In the genomic region with DNA sequence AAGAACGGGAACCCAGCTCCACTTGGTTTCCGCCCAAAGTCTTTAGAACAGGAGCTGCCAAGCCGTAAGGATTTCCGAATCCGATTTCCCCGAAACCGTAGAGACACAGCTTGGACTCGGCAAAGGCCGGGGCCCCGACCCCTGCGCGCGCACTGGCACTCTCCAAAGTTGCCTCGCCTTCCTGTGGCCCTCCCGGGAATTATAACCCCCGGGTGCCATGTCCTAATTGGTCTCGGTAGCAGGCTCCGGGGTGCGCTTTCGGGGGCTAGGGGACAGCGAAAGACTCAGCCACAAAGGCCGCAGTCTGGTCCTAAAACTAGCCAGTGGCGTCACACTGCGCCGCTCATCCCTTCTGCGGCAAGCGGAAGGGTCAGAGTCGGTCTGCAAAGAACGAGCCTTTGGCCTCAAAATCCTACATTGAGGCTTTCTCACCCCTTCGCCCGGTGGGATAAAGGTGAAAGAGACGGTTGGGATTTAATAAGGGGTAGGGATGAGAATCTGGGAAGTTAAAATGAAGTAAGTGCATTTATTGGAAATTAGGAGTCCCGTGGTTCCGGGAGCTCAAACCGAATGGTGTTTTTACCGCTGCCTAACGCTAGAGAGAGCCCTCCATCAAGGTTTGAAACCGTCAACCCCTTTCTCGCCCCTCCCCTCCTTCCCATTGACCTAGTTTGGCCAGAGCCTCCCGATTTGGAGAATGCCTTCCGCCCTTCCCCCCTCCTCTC, we compare ENCODE assay signal across 8 cellular contexts. TPM values are rescaled to one million over a fixed set of nuclear protein-coding genes. Genes with fewer than 3 reads are reported as not detected.
DNase-seq lines count a peak whose midpoint lies in the region; ATAC-seq and TF ChIP-seq lines count a peak whose summit lies in the region.

No MANE protein-coding gene starts in this region.

- no peaks in the 10 kb centered on the region for H3K9me3 Mint-ChIP-seq in progenitor cell of endocrine pancreas (ENCODE audit: low read depth)

- in situ Hi-C loops in astrocyte of the spinal cord (cut with HindIII; ENCODE audit: low sequenced_read_pairs) = loop anchor here (25.0 kb wide), 4 partner anchors 549 to 1399 kb away; no protein-coding TSS in a partner anchor

- TF ChIP-seq CTCF in astrocyte of the spinal cord (IDR thresholded peaks at IDR 0.05; ENCODE audit: low read depth, low read length) (peak; percentile 74), progenitor cell of endocrine pancreas (IDR thresholded peaks at IDR 0.05; ENCODE audit: unreplicated experiment) (peak; percentile 76)

- H3K36me3 Mint-ChIP-seq in progenitor cell of endocrine pancreas (ENCODE audit: insufficient read depth) = no peaks in the 10 kb centered on the region

- peak overlapping the region; percentile 85 for H3K27ac Mint-ChIP-seq in progenitor cell of endocrine pancreas

- peak; percentile 65 for DNase-seq in GM04503 (ENCODE audit: low read depth)
- DNase-seq in NCI-H1417 treated with DMSO at 0.1 percent for 48 hours (lab: John Stamatoyannopoulos, UW) = peak; percentile 50
- DNase-seq in T follicular helper cell (ENCODE audit: low read depth) = peak; percentile 46
- peak; percentile 92 for DNase-seq in astrocyte of the spinal cord (ENCODE audit: low read depth, low spot score)
- DNase-seq in hepatic stellate cell (ENCODE audit: low spot score) = peak; percentile 94
- DNase-seq in progenitor cell of endocrine pancreas (ENCODE audit: low spot score, unreplicated experiment) = peak; percentile 64
- no peak for DNase-seq in SHP77 (lab: John Stamatoyannopoulos, UW)

- peak; percentile 62 for ATAC-seq in HG02678 (IDR thresholded peaks at IDR 0.05; ENCODE audit: unreplicated experiment)

- peaks cover 20% of the 10 kb centered on the region for H3K27me3 Mint-ChIP-seq in progenitor cell of endocrine pancreas

- peak overlapping the region; percentile 49 for H3K4me3 ChIP-seq in astrocyte of the spinal cord (ENCODE audit: low read depth, low read length)

- H3K4me1 Mint-ChIP-seq in progenitor cell of endocrine pancreas (ENCODE audit: low read depth) = peaks cover 37% of the 10 kb centered on the region

- H3K4me3 Mint-ChIP-seq in progenitor cell of endocrine pancreas (ENCODE audit: low read depth) = peak overlapping the region; percentile 83

RNA-seq across cellular contexts. Expression of a gene that starts 6.7 kb away (rescaled TPM):
- 21.3 and 22.8 TPM in 2 replicates for total RNA-seq in progenitor cell of endocrine pancreas

RNA-seq across cellular contexts. Expression of a gene that starts 36.2 kb away (rescaled TPM):
- total RNA-seq in progenitor cell of endocrine pancreas = not detected in 2 replicates

Comparison
In these comparisons a context has a peak if more than half of its experiments do, and no peak if none do; other contexts are left out.
1. DNase-seq: peak in GM04503 (single experiment), NCI-H1417 treated with DMSO at 0.1 percent for 48 hours (single experiment), T follicular helper cell (single experiment), astrocyte of the spinal cord (single experiment), hepatic stellate cell (single experiment) and progenitor cell of endocrine pancreas (single experiment); none in SHP77 (0 of 2).